ENCODE assay signal across 27 cellular contexts in genomic region chr16:56255904-56256303, GRCh38.
A peak's percentile ranks its signal among the peaks of the same experiment; 100 is the strongest.
DNase-seq lines count a peak whose midpoint lies in the region; ATAC-seq and TF ChIP-seq lines count a peak whose summit lies in the region.
"Had no signal": no experiment of that assay in that cellular context is flagged by ENCODE, and none has a peak within 500 bp of the region (broad histone marks: within the 10 kb centered on the region; RNA-seq: fewer than 3 reads in every experiment).

No MANE protein-coding gene starts in this region.

- H3K9me3 Mint-ChIP-seq in central memory CD8-positive, alpha-beta T cell, result no peaks in the 10 kb centered on the region
- H3K9me3 Mint-ChIP-seq: HFFc6 had no signal

- no peak overlapping the region for H3K9ac ChIP-seq in stomach smooth muscle (ENCODE audit: low read length in 2 of 2)

- no peak for TF ChIP-seq POLR2A in right lobe of liver (IDR thresholded peaks at IDR 0.05)

- H3K27ac Mint-ChIP-seq in central memory CD8-positive, alpha-beta T cell (ENCODE audit: low read depth), result peak overlapping the region; percentile 38
- H3K27ac Mint-ChIP-seq: HFFc6 had no signal

- no peaks in the 10 kb centered on the region for H3K27me3 Mint-ChIP-seq in central memory CD8-positive, alpha-beta T cell
- H3K27me3 Mint-ChIP-seq: CD4-positive, alpha-beta memory T cell had no signal

- no peak for TF ChIP-seq CTCF in right lobe of liver (IDR thresholded peaks at IDR 0.05)

- H3K36me3 ChIP-seq in right lobe of liver (no peaks in the 10 kb centered on the region), stomach smooth muscle (ENCODE audit: control insufficient read depth in 2 of 2, insufficient read depth in 2 of 2, low read length in 2 of 2) (no peaks in the 10 kb centered on the region)
- H3K36me3 ChIP-seq: HAP-1 had no signal

- H3K4me3 Mint-ChIP-seq in central memory CD8-positive, alpha-beta T cell, result no peak overlapping the region
- H3K4me3 Mint-ChIP-seq: CD4-positive, alpha-beta memory T cell; HFFc6 had no signal

- DNase-seq in central memory CD8-positive, alpha-beta T cell (ENCODE audit: low spot score in 2 of 2), result no peak
- DNase-seq in right lobe of liver (peak in 1 of 3 donors; percentile 63), DMS 273 (lab: John Stamatoyannopoulos, UW; ENCODE audit: unreplicated experiment) (no peak), NCI-H2081 (lab: John Stamatoyannopoulos, UW) (no peak), DMS53 treated with DMSO at 0.1 percent for 48 hours (lab: John Stamatoyannopoulos, UW; ENCODE audit: unreplicated experiment) (no peak)
- no peak for DNase-seq in activated effector memory CD4-positive, alpha-beta T cell treated with anti-CD3 and anti-CD28 coated beads, Interleukin-2, amount 50 U/mL, for 16 hours
- DNase-seq: C1 segment of cervical spinal cord; CD4-positive, alpha-beta memory T cell; COR-L47; DMS79; GF-D8; GOT3; HFFc6; IMR-90; NCI-H1048; NCI-H1436; NCI-H187; NCI-H2107; NCI-H524 treated with DMSO at 0.1 percent for 48 hours; NCI-H774; NK-92 treated with Interleukin-12 subunit alpha and Interleukin-12 subunit beta, amount 100 ng/mL, for 24 hours; RPMI8226; SHP77 had no signal

- 14% methylated on average over 1 of the region's 1 CpG for WGBS in right lobe of liver (ENCODE audit: insufficient coverage, low coverage, low lambda C conversion rate, missing lambda C conversion rate)

- H3K4me3 ChIP-seq in right lobe of liver (no peak overlapping the region), stomach smooth muscle (ENCODE audit: low read length in 2 of 2) (no peak overlapping the region)
- H3K4me3 ChIP-seq: A549, HAP-1 had no signal

- intact Hi-C loops in right lobe of liver (cut with DNase I), result no loop called here

- H3K4me1 Mint-ChIP-seq in central memory CD8-positive, alpha-beta T cell, result peaks cover 47% of the 10 kb centered on the region

- H3K36me3 Mint-ChIP-seq in central memory CD8-positive, alpha-beta T cell (ENCODE audit: insufficient read depth), result peaks cover 4% of the 10 kb centered on the region

- no peak for ATAC-seq in central memory CD8-positive, alpha-beta T cell (replicated peaks; ENCODE audit: extremely low read depth, poor library complexity, severe bottlenecking)
- peak; percentile 32 to 74 (median 70) for ATAC-seq in right lobe of liver
- ATAC-seq: A549 had no signal

- peaks cover 2 to 53% (median 15%) of the 10 kb centered on the region in 4 donors for H3K4me1 ChIP-seq in right lobe of liver
- peaks cover 64% of the 10 kb centered on the region for H3K4me1 ChIP-seq in stomach smooth muscle (ENCODE audit: control insufficient read depth, insufficient read depth, low read length)
- H3K4me1 ChIP-seq: A549, HAP-1 had no signal

- H3K27me3 ChIP-seq in right lobe of liver (no peaks in the 10 kb centered on the region), stomach smooth muscle (ENCODE audit: control insufficient read depth in 1 of 2, insufficient read depth in 2 of 2, low read length in 2 of 2) (no peaks in the 10 kb centered on the region)

- H3K27ac ChIP-seq in angular gyrus (ENCODE audit: low read depth, low read length) (peak overlapping the region; percentile 100), right lobe of liver (no peak overlapping the region), stomach smooth muscle (ENCODE audit: low read length) (peak overlapping the region; percentile 92)
- H3K27ac ChIP-seq: A549 had no signal

- H3K9me3 ChIP-seq in right lobe of liver (no peaks in the 10 kb centered on the region), stomach smooth muscle (ENCODE audit: control insufficient read depth in 2 of 2, low read length in 2 of 2) (no peaks in the 10 kb centered on the region)
- H3K9me3 ChIP-seq: A549, HAP-1 had no signal

Comparison
In these comparisons a context has a peak if more than half of its experiments do, and no peak if none do; other contexts are left out.
1. H3K27ac ChIP-seq: peak in angular gyrus (single experiment) and stomach smooth muscle (single experiment); none in right lobe of liver (0 of 3).